ENCODE assay signal across 8 cellular contexts in genomic region chr20:41029150-41029872, GRCh38. TPM values are rescaled to one million over a fixed set of nuclear protein-coding genes. Genes with fewer than 3 reads are reported as not detected.
DNase-seq lines count a peak whose midpoint lies in the region; ATAC-seq and TF ChIP-seq lines count a peak whose summit lies in the region.

No MANE protein-coding gene starts in this region.

- intact Hi-C loops in natural killer cell (cut with micrococcal nuclease) = loop anchor here (2.0 kb wide), 2 partner anchors 19 to 65 kb away; no protein-coding TSS in a partner anchor

- H3K4me3 ChIP-seq in GM12875 (ENCODE audit: low read depth, low read length) = peak overlapping the region; percentile 78

- H3K4me3 Mint-ChIP-seq in natural killer cell = peak overlapping the region; percentile 98

- POLR2A ChIA-PET in HEK293T (lab: Yijun Ruan, JAX) = interaction anchor here (0.7 to 1.4 kb wide), 6 partner anchors 9 to 39 kb away, joined by 4 to 7 read pairs (median 5); no protein-coding TSS in a partner anchor

- no peaks in the 10 kb centered on the region for H3K9me3 Mint-ChIP-seq in natural killer cell

- H3K27me3 Mint-ChIP-seq in natural killer cell (ENCODE audit: low read depth in 2 of 2) = no peaks in the 10 kb centered on the region

- no peaks in the 10 kb centered on the region for H3K36me3 Mint-ChIP-seq in natural killer cell

- CTCF ChIA-PET in HEK293T (lab: Yijun Ruan, JAX) = interaction anchor here (0.6 kb wide), 1 partner anchor 267 kb away, joined by 4 read pairs; no protein-coding TSS in a partner anchor

- H3K27ac Mint-ChIP-seq in natural killer cell = peak overlapping the region; percentile 94 to 98

- ATAC-seq in esophagus mucosa (peak; percentile 14), natural killer cell (no peak)

- H3K4me1 Mint-ChIP-seq in natural killer cell = peaks cover 49 to 55% of the 10 kb centered on the region in 2 donors

- DNase-seq in HEK293T (ENCODE audit: extremely low spot score) (peak; percentile 56), NCI-H1417 (lab: John Stamatoyannopoulos, UW) (peak in 2 of 3 experiments; percentile 62 to 74), natural killer cell (peak; percentile 47), HuH-7 (ENCODE audit: low spot score) (no peak), NCI-H226 (no peak)
- DNase-seq in activated CD8-positive, alpha-beta memory T cell treated with anti-CD3 and anti-CD28 coated beads, Interleukin-2, amount 50 U/mL, for 48 hours = peak; percentile 79

- no peak for TF ChIP-seq CTCF in GM12875 (IDR thresholded peaks at IDR 0.05; ENCODE audit: borderline replicate concordance, insufficient read depth, low read depth, low read length)
- no peak for TF ChIP-seq CTCF in natural killer cell (IDR thresholded peaks at IDR 0.05)

TF ChIP-seq in HEK293T, 16 proteins besides CTCF, POLR2A, EP300 and RAD21:
- TF ChIP-seq NFRKB (IDR thresholded peaks at IDR 0.05) (no peak), HDGF (IDR thresholded peaks at IDR 0.05; ENCODE audit: borderline replicate concordance) (peak; percentile 82; the same call in 1 of the 2 replicates)

RNA-seq across cellular contexts. Expression of gene TOP1, which starts 0.7 kb away (rescaled TPM):
- total RNA-seq in esophagus mucosa = 36.6 TPM
- 10 to 100 TPM; 32.2 to 36.3 (median 36.3) TPM for total RNA-seq in natural killer cell

Comparison
In these comparisons a context has a peak if more than half of its experiments do, and no peak if none do; other contexts are left out.
1. DNase-seq: peak in HEK293T (single experiment), NCI-H1417 (2 of 3), activated CD8-positive, alpha-beta memory T cell treated with anti-CD3 and anti-CD28 coated beads, Interleukin-2, amount 50 U/mL, for 48 hours (single experiment) and natural killer cell (single experiment); none in HuH-7 (single experiment) and NCI-H226 (single experiment).